Comparison of ENCODE assay signal across 8 cellular contexts in the genomic region with DNA sequence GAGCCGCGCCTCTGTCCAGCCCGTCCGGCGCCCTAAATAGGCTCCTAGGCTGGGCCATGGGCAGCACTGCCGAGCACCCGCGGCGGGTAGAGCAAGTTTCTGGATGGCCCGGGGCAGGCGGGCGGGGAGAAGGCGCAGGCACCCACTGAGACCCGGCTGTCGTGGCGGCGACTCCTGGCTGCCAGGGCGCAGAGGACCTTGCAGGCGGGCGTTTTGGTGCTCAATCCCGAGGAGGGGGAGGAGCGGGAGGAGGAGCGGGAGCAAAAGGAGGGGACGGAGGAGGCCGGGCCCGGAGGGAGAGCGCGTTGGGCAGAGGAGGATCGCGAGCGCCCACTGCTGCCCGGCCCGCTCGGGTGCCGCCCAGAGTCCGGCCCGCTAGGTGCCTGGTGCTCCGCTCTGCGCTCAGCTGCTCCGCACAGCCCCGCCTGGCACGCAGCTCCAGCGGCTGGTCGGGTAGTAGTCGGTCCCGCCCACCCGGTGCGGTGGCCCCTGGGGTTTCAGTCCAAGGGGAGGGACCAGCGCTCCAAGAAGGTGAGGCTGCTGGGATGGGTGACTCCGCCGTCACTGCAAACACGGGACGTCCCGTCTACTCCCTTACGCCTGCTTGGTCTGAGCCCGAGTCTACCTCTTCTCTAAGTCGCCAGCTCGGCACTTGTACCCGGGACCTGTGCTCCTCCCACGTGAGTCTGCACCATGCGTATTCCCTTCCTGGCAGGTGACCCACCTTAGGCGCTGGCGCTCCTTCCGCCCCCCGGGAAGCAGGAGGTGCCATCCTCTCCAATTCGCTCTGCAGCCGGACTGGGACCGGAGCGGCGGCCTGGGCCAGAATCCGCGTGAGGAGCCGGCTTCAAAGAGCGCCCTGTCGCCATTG. TPM values are rescaled to one million over a fixed set of nuclear protein-coding genes. Genes with fewer than 3 reads are reported as not detected.
A peak's percentile ranks its signal among the peaks of the same experiment; 100 is the strongest.
DNase-seq lines count a peak whose midpoint lies in the region; ATAC-seq and TF ChIP-seq lines count a peak whose summit lies in the region.

A gene (minus strand): TSS at position 194 of the 871 bp plus-strand sequence. CDS start 28,889 bp downstream, outside the sequence.

- H3K4me3 ChIP-seq in GM12875 (ENCODE audit: low read depth, low read length) (peak within 1 kb of the TSS; percentile 78), HEK293 (ENCODE audit: low read depth, low read length) (peak within 1 kb of the TSS; percentile 53), endodermal cell (ENCODE audit: low read length) (peak within 1 kb of the TSS; percentile 87), mesendoderm (ENCODE audit: low read length) (peak within 1 kb of the TSS; percentile 66), SJCRH30 (no peak within 1 kb of the TSS)

- H3K23ac ChIP-seq in mesendoderm (ENCODE audit: low read length), result peak within 1 kb of the TSS; percentile 35

- no peaks in the 10 kb centered on the region for H3K9me3 ChIP-seq in HEK293 (ENCODE audit: control insufficient read depth, insufficient read depth, low read depth, low read length)
- H3K9me3 ChIP-seq in endodermal cell (ENCODE audit: control insufficient read depth, low read length), result no peaks in the 10 kb centered on the region
- H3K9me3 ChIP-seq in SJCRH30 (replicated peaks), result no peaks in the 10 kb centered on the region

- H2AK5ac ChIP-seq in mesendoderm (ENCODE audit: low read length), result no peak within 1 kb of the TSS

- H3K27ac ChIP-seq in HEK293 (ENCODE audit: extremely low read depth, low read depth, low read length) (no peak within 1 kb of the TSS), endodermal cell (ENCODE audit: low read depth, low read length) (no peak within 1 kb of the TSS), mesendoderm (ENCODE audit: low read depth, low read length) (no peak within 1 kb of the TSS), SJCRH30 (no peak within 1 kb of the TSS)

- no peak within 1 kb of the TSS for H2BK15ac ChIP-seq in mesendoderm (replicated peaks; ENCODE audit: low read depth)

- TF ChIP-seq CTCF in GM12875 (IDR thresholded peaks at IDR 0.05; ENCODE audit: borderline replicate concordance, insufficient read depth, low read depth, low read length), result peak; percentile 91
- no peak for TF ChIP-seq CTCF in HEK293 (tag by site-specific recombination; IDR thresholded peaks at IDR 0.05)
- TF ChIP-seq CTCF in endodermal cell (conservative IDR thresholded peaks at IDR 0.05), result peak; percentile 88

- H3K9me3 Mint-ChIP-seq in endodermal cell, result no peaks in the 10 kb centered on the region

- H3K18ac ChIP-seq in mesendoderm (ENCODE audit: low read length), result peak within 1 kb of the TSS; percentile 42

- H3K4me1 Mint-ChIP-seq in endodermal cell, result peaks cover 30% of the 10 kb centered on the region

- peak within 1 kb of the TSS; percentile 86 for H3K56ac ChIP-seq in mesendoderm (ENCODE audit: low read length)

- peaks cover 25% of the 10 kb centered on the region for H3K79me2 ChIP-seq in mesendoderm (ENCODE audit: control insufficient read depth, insufficient read depth, low read length)

- POLR2A ChIA-PET in HEK293 (lab: Yijun Ruan, JAX), result no interaction called here

- peak within 1 kb of the TSS; percentile 87 for H3K4me2 ChIP-seq in mesendoderm (ENCODE audit: low read length)

- peak within 1 kb of the TSS; percentile 26 for H3K4ac ChIP-seq in mesendoderm (ENCODE audit: low read depth, low read length)

- H3K4me3 Mint-ChIP-seq in endodermal cell, result peak within 1 kb of the TSS; percentile 75

- H2BK120ac ChIP-seq in mesendoderm (ENCODE audit: low read depth, low read length), result no peak within 1 kb of the TSS

- H3K36me3 ChIP-seq in HEK293 (ENCODE audit: control insufficient read depth in 2 of 2, insufficient read depth in 1 of 2, low read length in 2 of 2) (no peaks in the 10 kb centered on the region), endodermal cell (ENCODE audit: control insufficient read depth, insufficient read depth, low read length) (no peaks in the 10 kb centered on the region), mesendoderm (ENCODE audit: control insufficient read depth, insufficient read depth, low read length) (no peaks in the 10 kb centered on the region), SJCRH30 (no peaks in the 10 kb centered on the region)

- no peak within 1 kb of the TSS for H4K8ac ChIP-seq in mesendoderm (ENCODE audit: low read depth, low read length)

- H3K27me3 ChIP-seq in endodermal cell (ENCODE audit: control insufficient read depth, insufficient read depth, low read length, poor library complexity, severe bottlenecking) (peaks cover 44% of the 10 kb centered on the region), mesendoderm (ENCODE audit: insufficient read depth, low read length, poor library complexity) (no peaks in the 10 kb centered on the region), SJCRH30 (no peaks in the 10 kb centered on the region)

- 1% methylated on average over 24 to 75 of the region's 75 CpGs for WGBS in endodermal cell (ENCODE audit: insufficient coverage in 1 of 2, insufficient read length in 1 of 2), 2 experiments
- WGBS in mesendoderm (ENCODE audit: extremely low coverage, insufficient coverage, low lambda C conversion rate), result no CpG with 5 or more reads among the region's 75 CpGs

- peak; percentile 80 to 84 for ATAC-seq in activated CD4-positive, CD25-positive, alpha-beta regulatory T cell treated with anti-CD3 and anti-CD28 coated beads, Interleukin-2, amount 50 U/mL, for 24 hours

- H3K27me3 Mint-ChIP-seq in endodermal cell (ENCODE audit: insufficient read depth), result peaks cover 52% of the 10 kb centered on the region

- H3K9ac ChIP-seq in endodermal cell (ENCODE audit: extremely low read depth, low read length, poor library complexity, severe bottlenecking) (no peak within 1 kb of the TSS), mesendoderm (ENCODE audit: low read length) (peak within 1 kb of the TSS; percentile 73)

- H3K4me1 ChIP-seq in HEK293 (ENCODE audit: control insufficient read depth, insufficient read depth, low read length) (no peaks in the 10 kb centered on the region; the same call in 1 of the 2 replicates), endodermal cell (ENCODE audit: control insufficient read depth, insufficient read depth, low read length) (no peaks in the 10 kb centered on the region), mesendoderm (ENCODE audit: control insufficient read depth, low read depth, low read length) (peaks cover 2% of the 10 kb centered on the region), SJCRH30 (no peaks in the 10 kb centered on the region)

- CTCF ChIA-PET in HEK293 (lab: Yijun Ruan, JAX), result interaction anchor here (0.6 to 0.9 kb wide), 6 partner anchors 37 to 1203 kb away, joined by 3 to 5 read pairs (median 4); no protein-coding TSS in a partner anchor

- H3K79me1 ChIP-seq in mesendoderm (ENCODE audit: low read length), result peaks cover 8% of the 10 kb centered on the region

- no peaks in the 10 kb centered on the region for H3K36me3 Mint-ChIP-seq in endodermal cell (ENCODE audit: low read depth)

- DNase-seq in NAMALWA (ENCODE audit: low spot score) (peak; percentile 19), endodermal cell (peak; percentile 94), mesendoderm (peak; percentile 93), SJCRH30 (no peak)
- peak; percentile 11 to 29 (median 13) for DNase-seq in stimulated activated CD4-positive, alpha-beta T cell treated with anti-CD3 and anti-CD28 coated beads, TNF-alpha, amount 100 ng/mL, for 48 hours (ENCODE audit: low read depth in 3 of 3)

- H4K5ac ChIP-seq in mesendoderm (ENCODE audit: low read length), result peak within 1 kb of the TSS; percentile 14

- peak within 1 kb of the TSS; percentile 20 for H2BK5ac ChIP-seq in mesendoderm (ENCODE audit: low read length)

- H3K27ac Mint-ChIP-seq in endodermal cell, result no peak within 1 kb of the TSS

TF ChIP-seq in HEK293, 187 proteins besides CTCF, POLR2A, EP300 and RAD21 (continues in another document):
- TF ChIP-seq GFI1B (tag by site-specific recombination; IDR thresholded peaks at IDR 0.05) (no peak), ZNF16 (tag by site-specific recombination; IDR thresholded peaks at IDR 0.05; ENCODE audit: low read depth) (no peak), ZFP37 (tag by site-specific recombination; IDR thresholded peaks at IDR 0.05) (no peak), ZNF394 (tag by site-specific recombination; IDR thresholded peaks at IDR 0.05; ENCODE audit: borderline replicate concordance) (peak; percentile 72; the same call in 1 of the 2 replicates)
- TF ChIP-seq, protein P1, sequence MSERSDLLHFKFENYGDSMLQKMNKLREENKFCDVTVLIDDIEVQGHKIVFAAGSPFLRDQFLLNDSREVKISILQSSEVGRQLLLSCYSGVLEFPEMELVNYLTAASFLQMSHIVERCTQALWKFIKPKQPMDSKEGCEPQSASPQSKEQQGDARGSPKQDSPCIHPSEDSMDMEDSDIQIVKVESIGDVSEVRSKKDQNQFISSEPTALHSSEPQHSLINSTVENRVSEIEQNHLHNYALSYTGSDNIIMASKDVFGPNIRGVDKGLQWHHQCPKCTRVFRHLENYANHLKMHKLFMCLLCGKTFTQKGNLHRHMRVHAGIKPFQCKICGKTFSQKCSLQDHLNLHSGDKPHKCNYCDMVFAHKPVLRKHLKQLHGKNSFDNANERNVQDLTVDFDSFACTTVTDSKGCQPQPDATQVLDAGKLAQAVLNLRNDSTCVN (tag by site-specific recombination; optimal IDR thresholded peaks at IDR 0.05), result peak; percentile 18
- TF ChIP-seq, protein P2, sequence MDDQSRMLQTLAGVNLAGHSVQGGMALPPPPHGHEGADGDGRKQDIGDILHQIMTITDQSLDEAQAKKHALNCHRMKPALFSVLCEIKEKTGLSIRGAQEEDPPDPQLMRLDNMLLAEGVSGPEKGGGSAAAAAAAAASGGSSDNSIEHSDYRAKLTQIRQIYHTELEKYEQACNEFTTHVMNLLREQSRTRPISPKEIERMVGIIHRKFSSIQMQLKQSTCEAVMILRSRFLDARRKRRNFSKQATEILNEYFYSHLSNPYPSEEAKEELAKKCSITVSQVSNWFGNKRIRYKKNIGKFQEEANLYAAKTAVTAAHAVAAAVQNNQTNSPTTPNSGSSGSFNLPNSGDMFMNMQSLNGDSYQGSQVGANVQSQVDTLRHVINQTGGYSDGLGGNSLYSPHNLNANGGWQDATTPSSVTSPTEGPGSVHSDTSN (CRISPR knock-in tag; IDR thresholded peaks at IDR 0.05), result no peak

RNA-seq across cellular contexts. Expression of the gene that starts here (rescaled TPM):
- 1 to 10 TPM; 1.3 to 2.8 TPM for total RNA-seq in endodermal cell
- 5.7 TPM for polyA plus RNA-seq in endodermal cell (2013, experiment 1 of 2)
- 4.5 TPM for polyA plus RNA-seq in endodermal cell (2013, experiment 2 of 2)
- 1.2 TPM for polyA plus RNA-seq in mesendoderm (2013, experiment 1 of 2)
- 1.2 TPM for polyA plus RNA-seq in mesendoderm (2013, experiment 2 of 2)
- not detected in 2 replicates for total RNA-seq in SJCRH30 (2014; rRNA removed; shearing (Covaris generic))

Comparison
In these comparisons a context has a peak if more than half of its experiments do, and no peak if none do; other contexts are left out.
1. DNase-seq: peak in NAMALWA (single experiment), endodermal cell (single experiment), mesendoderm (single experiment) and stimulated activated CD4-positive, alpha-beta T cell treated with anti-CD3 and anti-CD28 coated beads, TNF-alpha, amount 100 ng/mL, for 48 hours (3 of 3); none in SJCRH30 (0 of 2).